In the genomic region with DNA sequence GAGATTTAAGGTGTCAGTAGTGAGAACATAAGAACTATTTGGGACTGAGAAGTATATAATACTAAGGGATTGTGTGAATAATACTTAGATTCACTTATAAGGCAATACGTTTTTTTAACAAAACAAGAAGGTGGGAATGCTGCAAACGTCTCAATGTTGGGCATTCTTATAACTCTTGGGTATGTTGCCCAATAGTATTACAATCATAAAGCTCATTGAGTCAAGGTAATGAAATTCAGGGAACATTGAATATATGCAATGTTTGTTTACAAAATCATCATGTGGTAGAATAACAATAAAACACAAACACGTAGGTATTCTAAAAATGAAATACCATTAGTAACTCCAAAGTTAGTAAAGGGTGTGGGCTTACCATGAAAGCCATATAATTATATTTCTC, we compare ENCODE assay signal across 22 cellular contexts.
"Had no signal": no experiment of that assay in that cellular context is flagged by ENCODE, and none has a peak within 500 bp of the region (broad histone marks: within the 10 kb centered on the region; RNA-seq: fewer than 3 reads in every experiment).

No MANE protein-coding gene starts in this region.

- H2AFZ ChIP-seq: neural progenitor cell had no signal

- H3K4me1 ChIP-seq: neural progenitor cell, prostate gland, suprapubic skin had no signal

- H3K9me3 Mint-ChIP-seq: activated naive CD4-positive, alpha-beta T cell treated with anti-CD3 and anti-CD28 coated beads, Interleukin-2, amount 50 U/mL, for 24 hours; neural progenitor cell; stimulated activated naive CD8-positive, alpha-beta T cell treated with anti-CD3 and anti-CD28 coated beads, Interleukin-15, amount 100 ng/mL, for 72 hours; T-helper 1 cell treated with Interleukin-12 subunit alpha and Interleukin-12 subunit beta and Interleukin-4 antibody, amounts not matched to agents 30 μg/mL and 1 μg/mL, for 36 hours; type B pancreatic cell had no signal

- ATAC-seq: activated CD4-positive, CD25-positive, alpha-beta regulatory T cell treated with anti-CD3 and anti-CD28 coated beads, Interleukin-2, amount 50 U/mL, for 24 hours; mucosa of descending colon; naive thymus-derived CD4-positive, alpha-beta T cell; right cardiac atrium; stimulated activated naive CD8-positive, alpha-beta T cell treated with anti-CD3 and anti-CD28 coated beads, Interleukin-15, amount 100 ng/mL, for 72 hours had no signal

- H3K27ac Mint-ChIP-seq: activated naive CD4-positive, alpha-beta T cell treated with anti-CD3 and anti-CD28 coated beads, Interleukin-2, amount 50 U/mL, for 24 hours; brain; naive thymus-derived CD4-positive, alpha-beta T cell; neural progenitor cell; stimulated activated naive CD8-positive, alpha-beta T cell treated with anti-CD3 and anti-CD28 coated beads, Interleukin-15, amount 100 ng/mL, for 72 hours; T-helper 1 cell treated with Interleukin-12 subunit alpha and Interleukin-12 subunit beta and Interleukin-4 antibody, amounts not matched to agents 30 μg/mL and 1 μg/mL, for 36 hours; type B pancreatic cell had no signal

- H3K36me3 ChIP-seq: neural progenitor cell, prostate gland, suprapubic skin had no signal

- H3K27ac ChIP-seq: neural progenitor cell, prostate gland, suprapubic skin had no signal

- H3K9ac ChIP-seq: neural progenitor cell had no signal

- H3K9me3 ChIP-seq: mucosa of descending colon, prostate gland, suprapubic skin had no signal

- H3K27me3 Mint-ChIP-seq: activated naive CD4-positive, alpha-beta T cell treated with anti-CD3 and anti-CD28 coated beads, Interleukin-2, amount 50 U/mL, for 24 hours; brain; stimulated activated naive CD8-positive, alpha-beta T cell treated with anti-CD3 and anti-CD28 coated beads, Interleukin-15, amount 100 ng/mL, for 72 hours; type B pancreatic cell had no signal

- H3K4me3 ChIP-seq: mucosa of descending colon, neural progenitor cell, prostate gland, smooth muscle cell, suprapubic skin had no signal

- DNase-seq: activated CD8-positive, alpha-beta memory T cell treated with anti-CD3 and anti-CD28 coated beads for 24 hours; activated CD8-positive, alpha-beta memory T cell treated with anti-CD3 and anti-CD28 coated beads, Interleukin-2, amount 50 U/mL, for 48 hours; activated gamma-delta T cell; activated T-cell treated with anti-CD3 and anti-CD28 coated beads, Interleukin-2, amount 50 U/mL, for 48 hours; central memory CD4-positive, alpha-beta T cell; cortex of kidney; erythroblast; foreskin melanocyte; mucosa of descending colon; naive thymus-derived CD4-positive, alpha-beta T cell; right cardiac atrium; stimulated activated CD4-positive, alpha-beta T cell treated with anti-CD3 and anti-CD28 coated beads, Interleukin-4, amount 100 ng/mL, for 1 hour; stimulated activated naive CD8-positive, alpha-beta T cell treated with anti-CD3 and anti-CD28 coated beads, Interleukin-15, amount 100 ng/mL, for 72 hours had no signal

- H3K4me1 Mint-ChIP-seq: activated naive CD4-positive, alpha-beta T cell treated with anti-CD3 and anti-CD28 coated beads, Interleukin-2, amount 50 U/mL, for 24 hours; brain; naive thymus-derived CD4-positive, alpha-beta T cell; stimulated activated naive CD8-positive, alpha-beta T cell treated with anti-CD3 and anti-CD28 coated beads, Interleukin-15, amount 100 ng/mL, for 72 hours had no signal

- H3K4me2 ChIP-seq: neural progenitor cell, smooth muscle cell had no signal

- H3K36me3 Mint-ChIP-seq: activated naive CD4-positive, alpha-beta T cell treated with anti-CD3 and anti-CD28 coated beads, Interleukin-2, amount 50 U/mL, for 24 hours; brain; naive thymus-derived CD4-positive, alpha-beta T cell; neural progenitor cell; type B pancreatic cell had no signal

- H3K27me3 ChIP-seq: neural progenitor cell, suprapubic skin had no signal

- H3K4me3 Mint-ChIP-seq: activated naive CD4-positive, alpha-beta T cell treated with anti-CD3 and anti-CD28 coated beads, Interleukin-2, amount 50 U/mL, for 24 hours; brain; naive thymus-derived CD4-positive, alpha-beta T cell; neural progenitor cell; stimulated activated naive CD8-positive, alpha-beta T cell treated with anti-CD3 and anti-CD28 coated beads, Interleukin-15, amount 100 ng/mL, for 72 hours; T-helper 1 cell treated with Interleukin-12 subunit alpha and Interleukin-12 subunit beta and Interleukin-4 antibody, amounts not matched to agents 30 μg/mL and 1 μg/mL, for 36 hours; type B pancreatic cell had no signal
